ENCODE assay signal across 12 cellular contexts in the genomic region with DNA sequence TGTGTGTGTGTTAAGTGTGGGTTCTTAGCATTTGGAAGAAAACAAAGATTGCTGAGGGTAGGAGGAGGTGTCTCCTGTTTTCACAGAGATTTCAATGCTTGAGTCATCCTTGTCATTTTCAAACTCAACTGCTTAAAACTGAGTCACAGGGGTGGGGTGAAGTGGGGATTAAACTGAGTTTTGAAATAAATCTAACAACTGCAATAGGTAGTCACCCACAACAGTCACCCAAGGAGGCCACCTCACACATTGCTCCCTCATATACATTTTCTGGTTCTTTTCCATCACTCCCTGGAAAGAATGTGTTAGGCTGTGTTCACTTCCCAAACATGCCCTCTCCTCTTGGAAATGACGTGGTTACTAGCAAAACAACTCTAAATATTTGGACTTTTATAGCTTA.
A peak's percentile ranks its signal among the peaks of the same experiment; 100 is the strongest.
DNase-seq lines count a peak whose midpoint lies in the region; ATAC-seq lines count a peak whose summit lies in the region.
"Had no signal": no experiment of that assay in that cellular context is flagged by ENCODE, and none has a peak within 500 bp of the region (broad histone marks: within the 10 kb centered on the region; RNA-seq: fewer than 3 reads in every experiment).

No MANE protein-coding gene starts in this region.

- H3K36me3 ChIP-seq in MG63: no peaks in the 10 kb centered on the region
- H3K36me3 ChIP-seq: uterus had no signal

- no peak overlapping the region for H3K4me3 ChIP-seq in MG63
- H3K4me3 ChIP-seq: uterus had no signal

- ATAC-seq in activated T-cell treated with anti-CD3 and anti-CD28 coated beads, Interleukin-2, amount 50 U/mL, for 4 hours: peak; percentile 59 to 87
- ATAC-seq in central memory CD8-positive, alpha-beta T cell (replicated peaks; ENCODE audit: extremely low read depth, poor library complexity, severe bottlenecking): no peak
- ATAC-seq in HG02610 (IDR thresholded peaks at IDR 0.05; ENCODE audit: unreplicated experiment): no peak

- H3K27me3 Mint-ChIP-seq in activated T-cell treated with anti-CD3 and anti-CD28 coated beads, Interleukin-2, amount 50 U/mL, for 4 hours (ENCODE audit: low read depth): peaks cover 9% of the 10 kb centered on the region
- H3K27me3 Mint-ChIP-seq in central memory CD8-positive, alpha-beta T cell: peaks cover 14% of the 10 kb centered on the region

- H3K36me3 Mint-ChIP-seq in activated T-cell treated with anti-CD3 and anti-CD28 coated beads, Interleukin-2, amount 50 U/mL, for 4 hours (ENCODE audit: insufficient read depth): no peaks in the 10 kb centered on the region
- H3K36me3 Mint-ChIP-seq in central memory CD8-positive, alpha-beta T cell (ENCODE audit: insufficient read depth): no peaks in the 10 kb centered on the region

- H3K27ac Mint-ChIP-seq in central memory CD8-positive, alpha-beta T cell (ENCODE audit: low read depth): peak overlapping the region; percentile 72
- H3K27ac Mint-ChIP-seq: nephron had no signal

- H3K27me3 ChIP-seq in MG63: no peaks in the 10 kb centered on the region
- H3K27me3 ChIP-seq: uterus had no signal

- no peaks in the 10 kb centered on the region for H3K9me3 ChIP-seq in MG63
- H3K9me3 ChIP-seq: uterus had no signal

- no peak for DNase-seq in activated T-cell treated with anti-CD3 and anti-CD28 coated beads, Interleukin-2, amount 50 U/mL, for 4 hours
- no peak for DNase-seq in activated T-cell treated with anti-CD3 and anti-CD28 coated beads, Interleukin-2, amount 50 U/mL, for 1 hour
- peak; percentile 49 for DNase-seq in MG63
- DNase-seq in central memory CD8-positive, alpha-beta T cell (ENCODE audit: low spot score in 2 of 2): no peak
- peak; percentile 3 to 7 for DNase-seq in stimulated activated CD4-positive, alpha-beta T cell treated with anti-CD3 and anti-CD28 coated beads, Interleukin-2, amount 100 ng/mL, for 48 hours
- DNase-seq in middle frontal gyrus (ENCODE audit: extremely low spot score, low spot score): no peak
- DNase-seq in iPS-NIHi11 (ENCODE audit: low spot score): no peak
- DNase-seq: C1 segment of cervical spinal cord, NCI-H2029 treated with DMSO at 0.1 percent for 48 hours, uterus had no signal

- H3K9me3 Mint-ChIP-seq in activated T-cell treated with anti-CD3 and anti-CD28 coated beads, Interleukin-2, amount 50 U/mL, for 4 hours: no peaks in the 10 kb centered on the region
- H3K9me3 Mint-ChIP-seq in central memory CD8-positive, alpha-beta T cell: no peaks in the 10 kb centered on the region

- no peak overlapping the region for H3K4me3 Mint-ChIP-seq in activated T-cell treated with anti-CD3 and anti-CD28 coated beads, Interleukin-2, amount 50 U/mL, for 4 hours
- no peak overlapping the region for H3K4me3 Mint-ChIP-seq in central memory CD8-positive, alpha-beta T cell
- H3K4me3 Mint-ChIP-seq: nephron had no signal

- peaks cover 23% of the 10 kb centered on the region for H3K4me1 Mint-ChIP-seq in activated T-cell treated with anti-CD3 and anti-CD28 coated beads, Interleukin-2, amount 50 U/mL, for 4 hours (ENCODE audit: low read depth)
- peaks cover 31% of the 10 kb centered on the region for H3K4me1 Mint-ChIP-seq in central memory CD8-positive, alpha-beta T cell
- H3K4me1 Mint-ChIP-seq: nephron had no signal

Comparison
In these comparisons a context has a peak if more than half of its experiments do, and no peak if none do; other contexts are left out.
1. ATAC-seq: peak in activated T-cell treated with anti-CD3 and anti-CD28 coated beads, Interleukin-2, amount 50 U/mL, for 4 hours (2 of 2); none in central memory CD8-positive, alpha-beta T cell (single experiment) and HG02610 (single experiment).
2. DNase-seq: peak in MG63 (single experiment) and stimulated activated CD4-positive, alpha-beta T cell treated with anti-CD3 and anti-CD28 coated beads, Interleukin-2, amount 100 ng/mL, for 48 hours (2 of 2); none in activated T-cell treated with anti-CD3 and anti-CD28 coated beads, Interleukin-2, amount 50 U/mL, for 4 hours (single experiment), activated T-cell treated with anti-CD3 and anti-CD28 coated beads, Interleukin-2, amount 50 U/mL, for 1 hour (single experiment), central memory CD8-positive, alpha-beta T cell (0 of 2), middle frontal gyrus (single experiment) and iPS-NIHi11 (single experiment).